Comparison of ENCODE assay signal across 16 cellular contexts in genomic region chr5:60312098-60312497, GRCh38.
DNase-seq lines count a peak whose midpoint lies in the region; ATAC-seq and TF ChIP-seq lines count a peak whose summit lies in the region.
"Had no signal": no experiment of that assay in that cellular context is flagged by ENCODE, and none has a peak within 500 bp of the region (broad histone marks: within the 10 kb centered on the region; RNA-seq: fewer than 3 reads in every experiment).

No MANE protein-coding gene starts in this region.

- H3K27ac Mint-ChIP-seq in neural crest cell (ENCODE audit: unreplicated experiment) = peak overlapping the region; percentile 70
- H3K27ac Mint-ChIP-seq: CD8-positive, alpha-beta T cell had no signal

- no peaks in the 10 kb centered on the region for H3K36me3 Mint-ChIP-seq in neural crest cell (ENCODE audit: low read depth)
- H3K36me3 Mint-ChIP-seq: CD8-positive, alpha-beta T cell had no signal

- H3K9me3 Mint-ChIP-seq in neural crest cell = peaks cover 4% of the 10 kb centered on the region

- H4K20me1 ChIP-seq in BLaER1 = no peaks in the 10 kb centered on the region
- H4K20me1 ChIP-seq: BLaER1 treated with 17β-estradiol and CSF1 and Interleukin-3, amounts not matched to agents 10 nM and 100 nM had no signal

- DNase-seq in MV-4-11 (lab: John Stamatoyannopoulos, UW) (peak; percentile 77), neural crest cell (ENCODE audit: low read depth, low spot score) (no peak), HCEC 1CT (no peak), NOMO-1 treated with dmso at 0.1 percent for 144 hours (lab: John Stamatoyannopoulos, UW; ENCODE audit: unreplicated experiment) (no peak), left ventricle myocardium inferior (no peak)
- DNase-seq: Calu3; CD8-positive, alpha-beta T cell; DMS79 treated with DMSO at 0.1 percent for 48 hours; GF-D8; GM23248 had no signal

- H3K27me3 ChIP-seq in BLaER1 (no peaks in the 10 kb centered on the region), left ventricle myocardium inferior (ENCODE audit: low read depth) (no peaks in the 10 kb centered on the region)
- H3K27me3 ChIP-seq: BLaER1 treated with 17β-estradiol and CSF1 and Interleukin-3, amounts not matched to agents 10 nM and 100 nM had no signal

- H3K27ac ChIP-seq in BLaER1 (no peak overlapping the region), left ventricle myocardium inferior (replicated peaks) (no peak overlapping the region)
- H3K27ac ChIP-seq: 22Rv1, GM23248, KMS-11 had no signal

- H3K4me1 ChIP-seq in BLaER1 = peaks cover 10% of the 10 kb centered on the region; the same call in 1 of the 2 replicates
- no peaks in the 10 kb centered on the region for H3K4me1 ChIP-seq in left ventricle myocardium inferior
- H3K4me1 ChIP-seq: HAP-1 had no signal

- no peak overlapping the region for H3K4me3 Mint-ChIP-seq in neural crest cell
- H3K4me3 Mint-ChIP-seq: CD8-positive, alpha-beta T cell had no signal

- H3K4me2 ChIP-seq in BLaER1 = peak overlapping the region; percentile 17; the same call in 1 of the 2 replicates
- H3K4me2 ChIP-seq: KMS-11 had no signal

- H3K27me3 Mint-ChIP-seq in neural crest cell (ENCODE audit: low read depth) = peaks cover 2% of the 10 kb centered on the region

- ATAC-seq in GM18867 (IDR thresholded peaks at IDR 0.05; ENCODE audit: unreplicated experiment) = peak; percentile 44
- ATAC-seq: CD8-positive, alpha-beta T cell had no signal

- intact Hi-C loops in left ventricle myocardium inferior (cut with micrococcal nuclease) = no loop called here

- peaks cover 6% of the 10 kb centered on the region for H3K4me1 Mint-ChIP-seq in neural crest cell

- no peak overlapping the region for H3K4me3 ChIP-seq in BLaER1
- no peak overlapping the region for H3K4me3 ChIP-seq in left ventricle myocardium inferior
- H3K4me3 ChIP-seq: BLaER1 treated with 17β-estradiol and CSF1 and Interleukin-3, amounts not matched to agents 10 nM and 100 nM; GM23248; HAP-1 had no signal

- H3K9ac ChIP-seq in BLaER1 = no peak overlapping the region
- H3K9ac ChIP-seq: BLaER1 treated with 17β-estradiol and CSF1 and Interleukin-3, amounts not matched to agents 10 nM and 100 nM; GM23248; KMS-11 had no signal

- H3K9me3 ChIP-seq in BLaER1 (no peaks in the 10 kb centered on the region), left ventricle myocardium inferior (replicated peaks) (peaks cover 26% of the 10 kb centered on the region)
- H3K9me3 ChIP-seq: HAP-1 had no signal

- TF ChIP-seq CTCF in neural crest cell (conservative IDR thresholded peaks at IDR 0.05) (no peak), left ventricle myocardium inferior (IDR thresholded peaks at IDR 0.05; ENCODE audit: borderline replicate concordance) (no peak)

- H3K36me3 ChIP-seq in BLaER1 = no peaks in the 10 kb centered on the region
- no peaks in the 10 kb centered on the region for H3K36me3 ChIP-seq in left ventricle myocardium inferior
- H3K36me3 ChIP-seq: BLaER1 treated with 17β-estradiol and CSF1 and Interleukin-3, amounts not matched to agents 10 nM and 100 nM; HAP-1 had no signal
